ENCODE assay signal across 8 cellular contexts in genomic region chr18:657311-657997, GRCh38. TPM values are rescaled to one million over a fixed set of nuclear protein-coding genes. Genes with fewer than 3 reads are reported as not detected.
A peak's percentile ranks its signal among the peaks of the same experiment; 100 is the strongest.
DNase-seq lines count a peak whose midpoint lies in the region; ATAC-seq and TF ChIP-seq lines count a peak whose summit lies in the region.

TSS of gene TYMS (plus strand) at chr18:657653. CDS start at chr18:657743, 90 bp downstream.

- WGBS in HUES64, result under 1% methylated on average over 79 of the region's 79 CpGs

- H3K4me3 ChIP-seq in HUES64 (ENCODE audit: low read length) (peak within 1 kb of the TSS; percentile 99), foreskin fibroblast (ENCODE audit: low read depth in 1 of 2, low read length in 2 of 2) (peak within 1 kb of the TSS; percentile 79 to 87)

- H3K36me3 ChIP-seq in HUES64 (ENCODE audit: insufficient read depth, low read length), result peaks cover 35% of the 10 kb centered on the region

- peak within 1 kb of the TSS; percentile 89 for H3K4me3 Mint-ChIP-seq in activated T-cell treated with anti-CD3 and anti-CD28 coated beads, Interleukin-2, amount 50 U/mL, for 4 hours

- H3K9me3 ChIP-seq in HUES64 (ENCODE audit: insufficient read depth, low read depth, low read length), result peaks cover 8% of the 10 kb centered on the region; the same call in 1 of the 2 replicates

- H3K36me3 Mint-ChIP-seq in activated T-cell treated with anti-CD3 and anti-CD28 coated beads, Interleukin-2, amount 50 U/mL, for 4 hours (ENCODE audit: insufficient read depth), result peaks cover 4% of the 10 kb centered on the region

- TF ChIP-seq CTCF in foreskin fibroblast (IDR thresholded peaks at IDR 0.05; ENCODE audit: low read depth, low read length), result no peak

- DNase-seq in ELR (ENCODE audit: low read depth) (peak; percentile 62), NOMO-1 (lab: John Stamatoyannopoulos, UW; ENCODE audit: unreplicated experiment in 2 of 2) (peak; percentile 56 to 59), foreskin fibroblast (peak; percentile 27 to 66), occipital lobe (lab: John Stamatoyannopoulos, UW) (peak; percentile 32), posterior vena cava (ENCODE audit: low spot score) (no peak)
- DNase-seq in activated T-cell treated with anti-CD3 and anti-CD28 coated beads, Interleukin-2, amount 50 U/mL, for 4 hours, result peak; percentile 15

- peak within 1 kb of the TSS; percentile 98 for H3K9ac ChIP-seq in HUES64 (ENCODE audit: low read depth, low read length)

- H3K27me3 Mint-ChIP-seq in activated T-cell treated with anti-CD3 and anti-CD28 coated beads, Interleukin-2, amount 50 U/mL, for 4 hours (ENCODE audit: low read depth), result peaks cover 49% of the 10 kb centered on the region

- peaks cover 3% of the 10 kb centered on the region for H3K9me3 Mint-ChIP-seq in activated T-cell treated with anti-CD3 and anti-CD28 coated beads, Interleukin-2, amount 50 U/mL, for 4 hours

- no peaks in the 10 kb centered on the region for H3K27me3 ChIP-seq in HUES64 (ENCODE audit: insufficient read depth, low read length)

- peak within 1 kb of the TSS; percentile 98 for H3K27ac ChIP-seq in HUES64 (ENCODE audit: low read depth, low read length)

- H3K4me1 ChIP-seq in HUES64 (ENCODE audit: insufficient read depth, low read length), result peaks cover 7% of the 10 kb centered on the region

- H3K4me1 Mint-ChIP-seq in activated T-cell treated with anti-CD3 and anti-CD28 coated beads, Interleukin-2, amount 50 U/mL, for 4 hours (ENCODE audit: low read depth), result peaks cover 14% of the 10 kb centered on the region

- peak; percentile 46 for ATAC-seq in GM21619 (IDR thresholded peaks at IDR 0.05; ENCODE audit: unreplicated experiment)
- peak; percentile 58 to 72 for ATAC-seq in activated T-cell treated with anti-CD3 and anti-CD28 coated beads, Interleukin-2, amount 50 U/mL, for 4 hours

- intact Hi-C loops in posterior vena cava (cut with DNase I), result no loop called here

RNA-seq across cellular contexts. Expression of gene TYMS, which starts in this region (rescaled TPM):
- polyA plus RNA-seq in HUES64 (2013, experiment 1 of 2), result 185 TPM
- polyA plus RNA-seq in HUES64 (2013, experiment 2 of 2), result 175 TPM
- total RNA-seq in activated T-cell treated with anti-CD3 and anti-CD28 coated beads, Interleukin-2, amount 50 U/mL, for 4 hours, result 10 to 100 TPM; 54.5 to 64.4 (median 58.2) TPM
- total RNA-seq in occipital lobe (2.0 TPM), posterior vena cava (1 to 10 TPM; 4.0 TPM)

Comparison
In these comparisons a context has a peak if more than half of its experiments do, and no peak if none do; other contexts are left out.
1. RNA of gene TYMS (total RNA-seq): 54.5 to 64.4 TPM in activated T-cell treated with anti-CD3 and anti-CD28 coated beads, Interleukin-2, amount 50 U/mL, for 4 hours; 4.0 TPM in posterior vena cava and 2.0 TPM in occipital lobe (single experiment); every median in the first group is over 10 times any median in the second.